In genomic region chr4:127126718-127127117, GRCh38 we compare ENCODE assay signal across 7 cellular contexts.
"Had no signal": no experiment of that assay in that cellular context is flagged by ENCODE, and none has a peak within 500 bp of the region (broad histone marks: within the 10 kb centered on the region; RNA-seq: fewer than 3 reads in every experiment).

No MANE protein-coding gene starts in this region.

- H3K4me3 Mint-ChIP-seq: HFFc6, IgD-negative memory B cell had no signal

- H3K27ac ChIP-seq: GM23248 had no signal

- DNase-seq: GM23248, H7, HFFc6, KBM-7 had no signal

- H3K9me3 ChIP-seq: HAP-1 had no signal

- H3K27me3 Mint-ChIP-seq: IgD-negative memory B cell had no signal

- H3K36me3 ChIP-seq: HAP-1 had no signal

- H3K9me3 Mint-ChIP-seq: HFFc6 had no signal

- H3K9ac ChIP-seq: GM23248 had no signal

- ATAC-seq: HCT116 had no signal

- H3K36me3 Mint-ChIP-seq: IgD-negative memory B cell had no signal

- H2AFZ ChIP-seq: GM23248 had no signal

- H3K4me3 ChIP-seq: GM23248, HAP-1 had no signal

- H3K27ac Mint-ChIP-seq: HFFc6, IgD-negative memory B cell had no signal
